8 cellular contexts compared by ENCODE assay signal in genomic region chr17:51371732-51372151, GRCh38.
DNase-seq lines count a peak whose midpoint lies in the region; ATAC-seq and TF ChIP-seq lines count a peak whose summit lies in the region.

No MANE protein-coding gene starts in this region.

- no peak overlapping the region for H3K4me3 Mint-ChIP-seq in activated CD4-positive, alpha-beta T cell treated with anti-CD3 and anti-CD28 coated beads, Interleukin-2, amount 10 ng/mL, durations not matched to agents 24 days and 14 days
- peak overlapping the region in 1 of 3 experiments; percentile 5 for H3K4me3 Mint-ChIP-seq in nephron

- ATAC-seq in esophagus mucosa (peak; percentile 87), GM21528 (IDR thresholded peaks at IDR 0.05; ENCODE audit: low FRiP score, unreplicated experiment) (no peak)

- H3K4me3 ChIP-seq in GM23248 = 0 out of 2 replicates have a peak overlapping the region, but pooled peaks have one; percentile 43

- H3K9me3 Mint-ChIP-seq in activated CD4-positive, alpha-beta T cell treated with anti-CD3 and anti-CD28 coated beads, Interleukin-2, amount 10 ng/mL, durations not matched to agents 24 days and 14 days = no peaks in the 10 kb centered on the region
- H3K9me3 Mint-ChIP-seq in nephron = no peaks in the 10 kb centered on the region

- peak; percentile 65 to 78 (median 70) for TF ChIP-seq CTCF in nephron (IDR thresholded peaks at IDR 0.05; ENCODE audit: unreplicated experiment in 3 of 3)

- intact Hi-C loops in activated CD4-positive, alpha-beta T cell treated with anti-CD3 and anti-CD28 coated beads, Interleukin-2, amount 10 ng/mL, durations not matched to agents 24 days and 14 days (cut with micrococcal nuclease) = loop anchor here (1.0 to 5.0 kb wide), 3 partner anchors 165 to 736 kb away; no protein-coding TSS in a partner anchor

- H3K4me1 ChIP-seq in GM23248 (ENCODE audit: insufficient read depth) = no peaks in the 10 kb centered on the region

- 17 to 19% methylated on average over 5 of the region's 5 CpGs for WGBS in GM23248 (ENCODE audit: low coverage in 1 of 2, low lambda C conversion rate in 2 of 2, missing lambda C conversion rate in 2 of 2), 2 experiments

- in situ Hi-C loops in GM23248 (cut with MboI) = no loop called here

- peaks cover 1% of the 10 kb centered on the region for H3K36me3 Mint-ChIP-seq in activated CD4-positive, alpha-beta T cell treated with anti-CD3 and anti-CD28 coated beads, Interleukin-2, amount 10 ng/mL, durations not matched to agents 24 days and 14 days (ENCODE audit: low read depth)
- no peaks in the 10 kb centered on the region for H3K36me3 Mint-ChIP-seq in nephron (ENCODE audit: low read depth)

- no peaks in the 10 kb centered on the region for H3K9me2 ChIP-seq in GM23248 (ENCODE audit: insufficient read depth)

- H3K9me3 ChIP-seq in GM23248 (ENCODE audit: low read depth) = no peaks in the 10 kb centered on the region

- DNase-seq in C1 segment of cervical spinal cord (lab: John Stamatoyannopoulos, UW) = peak in 12 of 14 donors; percentile 45 to 82 (median 74)
- DNase-seq in GM23248 = peak; percentile 57
- peak; percentile 35 for DNase-seq in NCI-H226
- peak; percentile 83 for DNase-seq in activated CD4-positive, alpha-beta T cell treated with anti-CD3 and anti-CD28 coated beads, Interleukin-2, amount 10 ng/mL, durations not matched to agents 24 days and 14 days
- no peak for DNase-seq in dedifferentiated amniotic fluid mesenchymal stem cell (ENCODE audit: extremely low spot score)

- no peaks in the 10 kb centered on the region for H4K20me1 ChIP-seq in GM23248 (ENCODE audit: insufficient read depth)

- peak overlapping the region; percentile 76 for H2AFZ ChIP-seq in GM23248

- peaks cover 8% of the 10 kb centered on the region for H3K4me1 Mint-ChIP-seq in activated CD4-positive, alpha-beta T cell treated with anti-CD3 and anti-CD28 coated beads, Interleukin-2, amount 10 ng/mL, durations not matched to agents 24 days and 14 days
- peaks cover 13% of the 10 kb centered on the region for H3K4me1 Mint-ChIP-seq in nephron

- no peaks in the 10 kb centered on the region for H3K27me3 Mint-ChIP-seq in activated CD4-positive, alpha-beta T cell treated with anti-CD3 and anti-CD28 coated beads, Interleukin-2, amount 10 ng/mL, durations not matched to agents 24 days and 14 days
- H3K27me3 Mint-ChIP-seq in nephron (ENCODE audit: low read depth) = peaks cover 23% of the 10 kb centered on the region

- no peak overlapping the region for H3K9ac ChIP-seq in GM23248

- H3K27ac Mint-ChIP-seq in activated CD4-positive, alpha-beta T cell treated with anti-CD3 and anti-CD28 coated beads, Interleukin-2, amount 10 ng/mL, durations not matched to agents 24 days and 14 days = no peak overlapping the region
- H3K27ac Mint-ChIP-seq in nephron = peak overlapping the region; percentile 37 to 89 (median 84)

- no peaks in the 10 kb centered on the region for H3K79me2 ChIP-seq in GM23248 (ENCODE audit: insufficient read depth)

- no peaks in the 10 kb centered on the region for H3F3A ChIP-seq in GM23248 (ENCODE audit: insufficient read depth)

- no peak overlapping the region for H3K27ac ChIP-seq in GM23248

- H3K4me2 ChIP-seq in GM23248 (ENCODE audit: unreplicated experiment) = peak overlapping the region; percentile 8

- H3K27me3 ChIP-seq in GM23248 (replicated peaks; ENCODE audit: insufficient read depth) = no peaks in the 10 kb centered on the region

- H3K36me3 ChIP-seq in GM23248 (ENCODE audit: low read depth) = no peaks in the 10 kb centered on the region
